In genomic region chr1:16709659-16710087, GRCh38 we compare ENCODE assay signal across 9 cellular contexts. TPM values are rescaled to one million over a fixed set of nuclear protein-coding genes. Genes with fewer than 3 reads are reported as not detected.
DNase-seq lines count a peak whose midpoint lies in the region; ATAC-seq and TF ChIP-seq lines count a peak whose summit lies in the region.
"Not testable (repeated sequence)": the region's sequence is repeated elsewhere in the genome, so short reads cannot be mapped to it uniquely, and the experiment has no call there.
"Had no signal": no experiment of that assay in that cellular context is flagged by ENCODE, and none has a peak within 500 bp of the region (broad histone marks: within the 10 kb centered on the region; RNA-seq: fewer than 3 reads in every experiment).

No MANE protein-coding gene starts in this region.

- not testable (repeated sequence) for H3K27me3 ChIP-seq in IMR-90 (ENCODE audit: control insufficient read depth, insufficient read depth, low read length); SU-DHL-6 (ENCODE audit: low read length)
- H3K27me3 ChIP-seq in spleen (replicated peaks in 1 of 7): peaks cover 0 to 27% (median 3%) of the 10 kb centered on the region in 7 donors

- not testable (repeated sequence) for H3K18ac ChIP-seq in IMR-90 (ENCODE audit: low read depth, low read length)

- peak; percentile 46 for TF ChIP-seq CTCF in AG10803 (conservative IDR thresholded peaks at IDR 0.05; ENCODE audit: low read length)
- TF ChIP-seq CTCF in IMR-90 (conservative IDR thresholded peaks at IDR 0.05; ENCODE audit: low read depth, low read length): peak; percentile 40
- TF ChIP-seq CTCF in SU-DHL-6 (IDR thresholded peaks at IDR 0.05; ENCODE audit: insufficient read depth, low read length, poor library complexity, severe bottlenecking): peak; percentile 13
- TF ChIP-seq CTCF in spleen (IDR thresholded peaks at IDR 0.05 in 8 of 11, conservative IDR thresholded peaks at IDR 0.05 in 3 of 11): peak in 8 of 11 experiments; percentile 11 to 84 (median 29)

- H3K9me3 ChIP-seq in IMR-90 (ENCODE audit: control insufficient read depth, insufficient read depth, low read length); SU-DHL-6 (ENCODE audit: insufficient read depth, low read length); spleen: not testable (repeated sequence)

- H3K36me3 Mint-ChIP-seq in effector memory CD8-positive, alpha-beta T cell (ENCODE audit: insufficient read depth): not testable (repeated sequence)

- not testable (repeated sequence) for H3K23ac ChIP-seq in IMR-90 (ENCODE audit: low read depth, low read length)

- intact Hi-C loops in IMR-90 (cut with micrococcal nuclease); spleen (cut with DNase I; ENCODE audit: low total_unique reads): not testable (repeated sequence)

- not testable (repeated sequence) for H2BK120ac ChIP-seq in IMR-90 (ENCODE audit: low read depth, low read length)

- H3K4me3 ChIP-seq in AG10803 (ENCODE audit: low read length); IMR-90 (ENCODE audit: insufficient read depth, low read depth, low read length); SU-DHL-6 (ENCODE audit: insufficient read depth, low read length, poor library complexity, severe bottlenecking); spleen: not testable (repeated sequence)

- not testable (repeated sequence) for H2AFZ ChIP-seq in IMR-90 (replicated peaks; ENCODE audit: low read length, poor library complexity); SU-DHL-6 (ENCODE audit: low read depth, low read length, severe bottlenecking)

- not testable (repeated sequence) for H3K9ac ChIP-seq in IMR-90 (ENCODE audit: low read depth, low read length); SU-DHL-6 (ENCODE audit: low read length)

- not testable (repeated sequence) for TF ChIP-seq RAD21 in IMR-90 (IDR thresholded peaks at IDR 0.05; ENCODE audit: low read length)

- in situ Hi-C loops in IMR-90 (cut with MboI; ENCODE audit: low sequenced_read_pairs): not testable (repeated sequence)

- not testable (repeated sequence) for H3K4me3 Mint-ChIP-seq in effector memory CD8-positive, alpha-beta T cell

- H3K79me2 ChIP-seq in SU-DHL-6 (ENCODE audit: insufficient read depth, low read length): not testable (repeated sequence)

- H3K9me3 Mint-ChIP-seq in effector memory CD8-positive, alpha-beta T cell: not testable (repeated sequence)

- dilution Hi-C loops in IMR-90 (cut with HindIII; ENCODE audit: low sequenced_read_pairs, unreplicated experiment): not testable (repeated sequence)

- not testable (repeated sequence) for H2BK15ac ChIP-seq in IMR-90 (ENCODE audit: low read depth, low read length)

- not testable (repeated sequence) for H2AK5ac ChIP-seq in IMR-90 (ENCODE audit: low read depth, low read length)

- not testable (repeated sequence) for H3K9me1 ChIP-seq in IMR-90 (ENCODE audit: insufficient read depth, low read length)

- H3K4me2 ChIP-seq in IMR-90 (ENCODE audit: low read depth, low read length); SU-DHL-6 (ENCODE audit: low read depth, low read length, poor library complexity, severe bottlenecking): not testable (repeated sequence)

- peaks cover 0 to 10% of the 10 kb centered on the region in 2 donors for H3K27me3 Mint-ChIP-seq in effector memory CD8-positive, alpha-beta T cell

- not testable (repeated sequence) for H4K8ac ChIP-seq in IMR-90 (ENCODE audit: low read depth in 2 of 2, low read length in 2 of 2)

- not testable (repeated sequence) for H2BK20ac ChIP-seq in IMR-90 (ENCODE audit: low read depth, low read length)

- CTCF ChIA-PET in IMR-90 (lab: Yijun Ruan, JAX): interaction anchor here (0.6 to 1.5 kb wide), 3 partner anchors 11 to 181 kb away, joined by 3 to 5 read pairs (median 4); no protein-coding TSS in a partner anchor

- H3K27ac ChIP-seq in IMR-90 (ENCODE audit: insufficient read depth, low read length); SU-DHL-6 (ENCODE audit: low read depth, low read length); spleen: not testable (repeated sequence)

- H2BK5ac ChIP-seq in IMR-90 (ENCODE audit: low read depth, low read length, poor library complexity, severe bottlenecking): not testable (repeated sequence)

- BruUV-seq in IMR-90 (replicated peaks; lab: Mats Ljungman, UMichigan): not testable (repeated sequence)

- H3K36me3 ChIP-seq in IMR-90 (ENCODE audit: control insufficient read depth, insufficient read depth, low read length); SU-DHL-6 (ENCODE audit: low read length); spleen: not testable (repeated sequence)

- not testable (repeated sequence) for H3K4me1 Mint-ChIP-seq in effector memory CD8-positive, alpha-beta T cell (ENCODE audit: low read depth in 2 of 2)

- not testable (repeated sequence) for H3K79me1 ChIP-seq in IMR-90 (ENCODE audit: low read depth in 1 of 2, low read length in 2 of 2)

- H3K56ac ChIP-seq in IMR-90 (ENCODE audit: extremely low read depth, insufficient read depth, low read length): not testable (repeated sequence)

- not testable (repeated sequence) for H3F3A ChIP-seq in SU-DHL-6 (ENCODE audit: insufficient read depth)

- H3K14ac ChIP-seq in IMR-90 (replicated peaks; ENCODE audit: low read depth, low read length): not testable (repeated sequence)

- WGBS in IMR-90 (ENCODE audit: extremely low coverage in 2 of 2, insufficient read length in 1 of 2), 2 experiments: 0% methylated on average over 1 of the region's 3 CpGs; no CpG with 5 or more reads in 1 of the 2 experiments
- 0 to 31% (median 26%) methylated on average over 1 to 3 of the region's 3 CpGs for WGBS in spleen, 5 donors

- ATAC-seq in GM19372 (IDR thresholded peaks at IDR 0.05; ENCODE audit: low read depth, unreplicated experiment) (peak; percentile 67), IMR-90 (ENCODE audit: low read depth) (peak; percentile 96), left lobe of liver (peak; percentile 72)
- peak; percentile 89 for ATAC-seq in effector memory CD8-positive, alpha-beta T cell (replicated peaks)

- H4K5ac ChIP-seq in IMR-90 (ENCODE audit: low read depth, low read length): not testable (repeated sequence)

- not testable (repeated sequence) for H4K20me1 ChIP-seq in IMR-90 (ENCODE audit: insufficient read depth, low read length); SU-DHL-6 (ENCODE audit: low read depth, low read length)

- H3K4ac ChIP-seq in IMR-90 (ENCODE audit: low read depth, low read length): not testable (repeated sequence)

- POLR2A ChIA-PET in IMR-90 (lab: Charles Lee; ENCODE audit: unreplicated experiment): not testable (repeated sequence)

- not testable (repeated sequence) for H3K9me2 ChIP-seq in SU-DHL-6 (replicated peaks; ENCODE audit: insufficient read depth, low read length)

- not testable (repeated sequence) for H4K91ac ChIP-seq in IMR-90 (ENCODE audit: insufficient read depth, low read depth, low read length)

- H3K27ac Mint-ChIP-seq in effector memory CD8-positive, alpha-beta T cell: not testable (repeated sequence)

- DNase-seq in AG10803 (ENCODE audit: low read depth); IMR-90; spleen: not testable (repeated sequence)
- peak; percentile 67 to 72 for DNase-seq in activated T-cell treated with anti-CD3 and anti-CD28 coated beads, Interleukin-2, amount 50 U/mL, for 48 hours
- peak; percentile 37 to 52 (median 51) for DNase-seq in effector memory CD8-positive, alpha-beta T cell
- peak; percentile 55 for DNase-seq in left lobe of liver (ENCODE audit: low spot score)

- not testable (repeated sequence) for H2AK9ac ChIP-seq in IMR-90 (replicated peaks; ENCODE audit: low read depth, low read length, poor library complexity)

- H3K4me1 ChIP-seq in IMR-90 (ENCODE audit: control insufficient read depth, insufficient read depth, low read length): not testable (repeated sequence)
- peaks cover 0 to 11% (median 2%) of the 10 kb centered on the region in 6 donors for H3K4me1 ChIP-seq in spleen

- TF ChIP-seq POLR2A in IMR-90 (IDR thresholded peaks at IDR 0.05; ENCODE audit: low read depth, low read length); spleen (IDR thresholded peaks at IDR 0.05): not testable (repeated sequence)

RNA-seq across cellular contexts. Expression of gene RNU1-4, which starts 30.6 kb away (rescaled TPM):
- total RNA-seq in IMR-90 (2012; rRNA removed) (under 0.01 TPM in 2 replicates), left lobe of liver (1,159 TPM), spleen (1,000 to 10,000 TPM in 4 of 7 donors, under 1 TPM in 3; under 0.01 to 8,075 (median 6,234) TPM)
- polyA plus RNA-seq in IMR-90 (2012; rRNA removed) (not detected in 2 replicates), spleen (not detected)
- polyA plus RNA-seq in IMR-90 (2012; cell fraction: cytosol; rRNA removed): not detected in 2 replicates
- polyA plus RNA-seq in IMR-90 (2012; cell fraction: nucleus; rRNA removed; ENCODE audit: low replicate concordance): not detected in 2 replicates
- polyA plus RNA-seq: urinary bladder had no signal

RNA-seq across cellular contexts. Expression of gene RNU1-3, which starts 42.9 kb away (rescaled TPM):
- total RNA-seq in IMR-90 (2012; rRNA removed) (under 0.01 TPM in 2 replicates), left lobe of liver (1,159 TPM), spleen (1,000 to 10,000 TPM in 4 of 7 donors, under 1 TPM in 3; under 0.01 to 8,075 (median 6,234) TPM)
- polyA plus RNA-seq in IMR-90 (2012; rRNA removed) (not detected in 2 replicates), spleen (not detected)
- polyA plus RNA-seq in IMR-90 (2012; cell fraction: cytosol; rRNA removed): not detected in 2 replicates
- polyA plus RNA-seq in IMR-90 (2012; cell fraction: nucleus; rRNA removed; ENCODE audit: low replicate concordance): not detected in 2 replicates
- polyA plus RNA-seq: urinary bladder had no signal
